Comparison of ENCODE assay signal across 8 cellular contexts in the genomic region with DNA sequence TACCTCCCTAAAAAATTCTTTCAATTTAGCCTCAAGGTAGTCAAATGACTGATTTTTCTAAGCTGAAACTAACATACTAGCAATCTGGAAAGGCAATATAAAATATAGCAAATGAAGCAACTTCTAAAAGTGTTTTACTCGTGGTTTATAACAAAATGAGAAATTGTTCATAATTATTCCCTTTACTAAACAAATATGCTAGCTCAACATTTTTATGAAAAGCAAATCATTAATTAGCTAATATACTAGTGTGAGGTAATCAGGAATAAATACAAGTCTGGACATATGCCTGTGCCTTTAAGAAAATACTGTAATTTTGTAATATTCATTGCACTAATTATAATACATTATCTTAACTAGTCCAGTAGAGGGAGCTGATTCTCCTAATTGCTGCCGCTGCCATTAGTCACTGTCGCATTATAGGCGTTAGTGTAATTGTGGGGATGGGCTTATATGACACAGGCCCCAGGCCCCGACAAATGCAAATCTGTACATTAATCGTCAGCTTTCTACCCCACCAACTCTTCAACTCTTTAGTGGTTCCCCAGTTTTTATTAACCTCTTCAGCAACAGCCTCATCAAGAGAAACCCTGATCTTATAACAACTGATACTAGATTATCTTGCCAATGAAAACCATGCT.
DNase-seq lines count a peak whose midpoint lies in the region; ATAC-seq and TF ChIP-seq lines count a peak whose summit lies in the region.

No MANE protein-coding gene starts in this region.

- H3K36me3 ChIP-seq in Loucy (ENCODE audit: insufficient read depth, low read length) = no peaks in the 10 kb centered on the region

- H3K9me3 Mint-ChIP-seq in activated T-cell treated with anti-CD3 and anti-CD28 coated beads, Interleukin-2, amount 50 U/mL, for 24 hours = no peaks in the 10 kb centered on the region

- peaks cover 45% of the 10 kb centered on the region for H3K36me3 Mint-ChIP-seq in activated T-cell treated with anti-CD3 and anti-CD28 coated beads, Interleukin-2, amount 50 U/mL, for 24 hours (ENCODE audit: low read depth)

- H3K9me2 ChIP-seq in Loucy (replicated peaks; ENCODE audit: low read depth, low read length) = no peaks in the 10 kb centered on the region

- no peaks in the 10 kb centered on the region for H3K9me3 ChIP-seq in Loucy (ENCODE audit: insufficient read depth, low read depth, low read length)

- peaks cover 11% of the 10 kb centered on the region for H3K4me1 Mint-ChIP-seq in activated T-cell treated with anti-CD3 and anti-CD28 coated beads, Interleukin-2, amount 50 U/mL, for 24 hours (ENCODE audit: low read depth)

- no peak overlapping the region for H3K9ac ChIP-seq in Loucy (ENCODE audit: low read depth, low read length, poor library complexity, severe bottlenecking)

- H3K4me3 Mint-ChIP-seq in activated T-cell treated with anti-CD3 and anti-CD28 coated beads, Interleukin-2, amount 50 U/mL, for 24 hours = no peak overlapping the region

- H3K4me3 ChIP-seq in Loucy (ENCODE audit: low read length, poor library complexity, severe bottlenecking) = no peak overlapping the region
- H3K4me3 ChIP-seq in fibroblast of mammary gland (ENCODE audit: control insufficient read depth, low read depth, low read length) = no peak overlapping the region

- no peaks in the 10 kb centered on the region for H3K79me2 ChIP-seq in Loucy (ENCODE audit: insufficient read depth, low read length)

- H3K27me3 ChIP-seq in Loucy (ENCODE audit: insufficient read depth, low read length, poor library complexity, severe bottlenecking) = no peaks in the 10 kb centered on the region

- H3K4me2 ChIP-seq in Loucy (ENCODE audit: low read depth, low read length, poor library complexity, severe bottlenecking) = no peak overlapping the region

- peak; percentile 80 for ATAC-seq in GM21619 (IDR thresholded peaks at IDR 0.05; ENCODE audit: unreplicated experiment)
- peak; percentile 55; the same call in 1 of the 3 replicates for ATAC-seq in SK-N-SH treated with all-trans-retinoic acid at 6 μM for 48 hours

- H3K27ac Mint-ChIP-seq in activated T-cell treated with anti-CD3 and anti-CD28 coated beads, Interleukin-2, amount 50 U/mL, for 24 hours = no peak overlapping the region

- no peak overlapping the region for H2AFZ ChIP-seq in Loucy (ENCODE audit: low read length)

- H4K20me1 ChIP-seq in Loucy (ENCODE audit: insufficient read depth, low read length, poor library complexity, severe bottlenecking) = no peaks in the 10 kb centered on the region

- no peaks in the 10 kb centered on the region for H3K4me1 ChIP-seq in Loucy (ENCODE audit: insufficient read depth, low read length, poor library complexity, severe bottlenecking)

- peak; percentile 38 for TF ChIP-seq CTCF in GM10266 (IDR thresholded peaks at IDR 0.05; ENCODE audit: control insufficient read depth, insufficient read depth, low read depth, missing control alignments)
- TF ChIP-seq CTCF in Loucy (conservative IDR thresholded peaks at IDR 0.05; ENCODE audit: low read length) = peak; percentile 53
- peak; percentile 64 for TF ChIP-seq CTCF in fibroblast of mammary gland (conservative IDR thresholded peaks at IDR 0.05; ENCODE audit: control insufficient read depth, insufficient read depth, low read depth, low read length)

- H3K27me3 Mint-ChIP-seq in activated T-cell treated with anti-CD3 and anti-CD28 coated beads, Interleukin-2, amount 50 U/mL, for 24 hours = no peaks in the 10 kb centered on the region

- no peaks in the 10 kb centered on the region for H3F3A ChIP-seq in Loucy (ENCODE audit: low read depth)

- DNase-seq in GM10266 (ENCODE audit: extremely low spot score) (no peak), fibroblast of mammary gland (ENCODE audit: low read depth) (peak; percentile 50), putamen (ENCODE audit: low spot score) (peak; percentile 64), HuH-7 (ENCODE audit: low spot score) (no peak)
- DNase-seq in activated T-cell treated with anti-CD3 and anti-CD28 coated beads, Interleukin-2, amount 50 U/mL, for 24 hours = no peak

TF ChIP-seq in SK-N-SH treated with all-trans-retinoic acid at 6 μM for 48 hours, 23 proteins besides CTCF, POLR2A, EP300 and RAD21:
- TF ChIP-seq SNAI2 (CRISPR knock-in tag; IDR thresholded peaks at IDR 0.05) (no peak), ZNF565 (CRISPR knock-in tag; conservative IDR thresholded peaks at IDR 0.05; ENCODE audit: low read depth) (no peak), RARB (CRISPR knock-in tag; IDR thresholded peaks at IDR 0.05) (no peak), ZNF8 (CRISPR knock-in tag; IDR thresholded peaks at IDR 0.05) (no peak), GLIS3 (CRISPR knock-in tag; IDR thresholded peaks at IDR 0.05) (no peak), ZC3H10 (CRISPR knock-in tag; IDR thresholded peaks at IDR 0.05) (no peak), OSR1 (CRISPR knock-in tag; IDR thresholded peaks at IDR 0.05) (no peak), ZFP3 (CRISPR knock-in tag; IDR thresholded peaks at IDR 0.05) (no peak), BACH2 (CRISPR knock-in tag; IDR thresholded peaks at IDR 0.05; ENCODE audit: borderline replicate concordance) (no peak)
- TF ChIP-seq, protein P1, sequence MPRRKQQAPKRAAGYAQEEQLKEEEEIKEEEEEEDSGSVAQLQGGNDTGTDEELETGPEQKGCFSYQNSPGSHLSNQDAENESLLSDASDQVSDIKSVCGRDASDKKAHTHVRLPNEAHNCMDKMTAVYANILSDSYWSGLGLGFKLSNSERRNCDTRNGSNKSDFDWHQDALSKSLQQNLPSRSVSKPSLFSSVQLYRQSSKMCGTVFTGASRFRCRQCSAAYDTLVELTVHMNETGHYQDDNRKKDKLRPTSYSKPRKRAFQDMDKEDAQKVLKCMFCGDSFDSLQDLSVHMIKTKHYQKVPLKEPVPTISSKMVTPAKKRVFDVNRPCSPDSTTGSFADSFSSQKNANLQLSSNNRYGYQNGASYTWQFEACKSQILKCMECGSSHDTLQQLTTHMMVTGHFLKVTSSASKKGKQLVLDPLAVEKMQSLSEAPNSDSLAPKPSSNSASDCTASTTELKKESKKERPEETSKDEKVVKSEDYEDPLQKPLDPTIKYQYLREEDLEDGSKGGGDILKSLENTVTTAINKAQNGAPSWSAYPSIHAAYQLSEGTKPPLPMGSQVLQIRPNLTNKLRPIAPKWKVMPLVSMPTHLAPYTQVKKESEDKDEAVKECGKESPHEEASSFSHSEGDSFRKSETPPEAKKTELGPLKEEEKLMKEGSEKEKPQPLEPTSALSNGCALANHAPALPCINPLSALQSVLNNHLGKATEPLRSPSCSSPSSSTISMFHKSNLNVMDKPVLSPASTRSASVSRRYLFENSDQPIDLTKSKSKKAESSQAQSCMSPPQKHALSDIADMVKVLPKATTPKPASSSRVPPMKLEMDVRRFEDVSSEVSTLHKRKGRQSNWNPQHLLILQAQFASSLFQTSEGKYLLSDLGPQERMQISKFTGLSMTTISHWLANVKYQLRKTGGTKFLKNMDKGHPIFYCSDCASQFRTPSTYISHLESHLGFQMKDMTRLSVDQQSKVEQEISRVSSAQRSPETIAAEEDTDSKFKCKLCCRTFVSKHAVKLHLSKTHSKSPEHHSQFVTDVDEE (CRISPR knock-in tag; IDR thresholded peaks at IDR 0.05) = no peak
- TF ChIP-seq, protein P2, sequence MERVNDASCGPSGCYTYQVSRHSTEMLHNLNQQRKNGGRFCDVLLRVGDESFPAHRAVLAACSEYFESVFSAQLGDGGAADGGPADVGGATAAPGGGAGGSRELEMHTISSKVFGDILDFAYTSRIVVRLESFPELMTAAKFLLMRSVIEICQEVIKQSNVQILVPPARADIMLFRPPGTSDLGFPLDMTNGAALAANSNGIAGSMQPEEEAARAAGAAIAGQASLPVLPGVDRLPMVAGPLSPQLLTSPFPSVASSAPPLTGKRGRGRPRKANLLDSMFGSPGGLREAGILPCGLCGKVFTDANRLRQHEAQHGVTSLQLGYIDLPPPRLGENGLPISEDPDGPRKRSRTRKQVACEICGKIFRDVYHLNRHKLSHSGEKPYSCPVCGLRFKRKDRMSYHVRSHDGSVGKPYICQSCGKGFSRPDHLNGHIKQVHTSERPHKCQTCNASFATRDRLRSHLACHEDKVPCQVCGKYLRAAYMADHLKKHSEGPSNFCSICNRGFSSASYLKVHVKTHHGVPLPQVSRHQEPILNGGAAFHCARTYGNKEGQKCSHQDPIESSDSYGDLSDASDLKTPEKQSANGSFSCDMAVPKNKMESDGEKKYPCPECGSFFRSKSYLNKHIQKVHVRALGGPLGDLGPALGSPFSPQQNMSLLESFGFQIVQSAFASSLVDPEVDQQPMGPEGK (CRISPR knock-in tag; IDR thresholded peaks at IDR 0.05; ENCODE audit: borderline replicate concordance) = no peak

Comparison
In these comparisons a context has a peak if more than half of its experiments do, and no peak if none do; other contexts are left out.
1. DNase-seq: peak in fibroblast of mammary gland (single experiment) and putamen (single experiment); none in GM10266 (single experiment), HuH-7 (single experiment) and activated T-cell treated with anti-CD3 and anti-CD28 coated beads, Interleukin-2, amount 50 U/mL, for 24 hours (single experiment).
2. Peak in every context shown above with its lines, with median percentiles within 50 percentile points of each other: CTCF ChIP-seq.